ENCODE assay signal across 13 cellular contexts in genomic region chr5:163434410-163434866, GRCh38. TPM values are rescaled to one million over a fixed set of nuclear protein-coding genes. Genes with fewer than 3 reads are reported as not detected.
A peak's percentile ranks its signal among the peaks of the same experiment; 100 is the strongest.
DNase-seq lines count a peak whose midpoint lies in the region; ATAC-seq, FAIRE-seq and TF ChIP-seq lines count a peak whose summit lies in the region.
"Had no signal": no experiment of that assay in that cellular context is flagged by ENCODE, and none has a peak within 500 bp of the region (broad histone marks: within the 10 kb centered on the region; RNA-seq: fewer than 3 reads in every experiment).

No MANE protein-coding gene starts in this region.

- peak overlapping the region; percentile 4; the same call in 1 of the 2 replicates for H3K4me3 ChIP-seq in K562
- H3K4me3 ChIP-seq: BLaER1, SK-N-MC had no signal

- peaks cover 12% of the 10 kb centered on the region for H4K20me1 ChIP-seq in K562 (replicated peaks; ENCODE audit: control insufficient read depth, insufficient read depth, low read length)

- no peaks in the 10 kb centered on the region for H3K9me1 ChIP-seq in K562 (ENCODE audit: control insufficient read depth, insufficient read depth, low read length)

- in situ Hi-C loops in K562 (cut with MboI), result loop anchor here (5.0 kb wide), 1 partner anchor 47 kb away; no protein-coding TSS in a partner anchor

- H3K27me3 ChIP-seq in K562 (ENCODE audit: control insufficient read depth in 2 of 2, insufficient read depth in 2 of 2, low read length in 2 of 2), result no peaks in the 10 kb centered on the region
- H3K27me3 ChIP-seq: BLaER1 had no signal

- H2AFZ ChIP-seq in K562 (ENCODE audit: low read depth, low read length), result peak overlapping the region; percentile 85

- H3K9ac ChIP-seq in K562 (ENCODE audit: insufficient read depth in 1 of 2, low read depth in 2 of 2, low read length in 2 of 2), result peak overlapping the region in 1 of 2 experiments; percentile 77; a peak in 2 of 4 replicates
- H3K9ac ChIP-seq: BLaER1 had no signal

- POLR2A ChIA-PET in K562 (lab: Yijun Ruan, JAX), result interaction anchor here (1.0 kb wide), 1 partner anchor 10 kb away, joined by 4 read pairs; no protein-coding TSS in a partner anchor

- CTCF ChIA-PET in K562 (lab: Yijun Ruan, JAX; ENCODE audit: low intra/inter-chr PET ratio), result no interaction called here

- TF ChIP-seq EP300 in K562 (IDR thresholded peaks at IDR 0.05; ENCODE audit: low read length), result no peak; the same call in 1 of the 2 replicates

- H3K4me2 ChIP-seq in K562 (ENCODE audit: insufficient read depth, low read length), result peak overlapping the region; percentile 77
- H3K4me2 ChIP-seq: BLaER1 had no signal

- no peaks in the 10 kb centered on the region for H3K9me3 ChIP-seq in K562 (replicated peaks; ENCODE audit: control insufficient read depth, insufficient read depth, low read depth, low read length)
- H3K9me3 ChIP-seq: BLaER1 had no signal

- peak; percentile 30 for ATAC-seq in K562
- ATAC-seq in HG02642 (IDR thresholded peaks at IDR 0.05; ENCODE audit: poor library complexity, unreplicated experiment), result no peak

- no TSS peak for BruUV-seq in K562 (replicated peaks; lab: Mats Ljungman, UMichigan)

- H3K4me1 ChIP-seq in K562 (replicated peaks in 1 of 2; ENCODE audit: control insufficient read depth in 2 of 2, insufficient read depth in 2 of 2, low read length in 2 of 2), result peaks cover 3 to 19% of the 10 kb centered on the region in 2 experiments; a peak in 4 of 5 replicates

- H3K27ac ChIP-seq in K562 (ENCODE audit: extremely low read depth, low read depth, low read length) (peak overlapping the region; percentile 76), caudate nucleus (ENCODE audit: low read depth, low read length) (no peak overlapping the region)
- H3K27ac ChIP-seq: BLaER1, SK-N-MC had no signal

- H3K36me3 ChIP-seq in K562 (ENCODE audit: control insufficient read depth, insufficient read depth, low read length), result peaks cover 5% of the 10 kb centered on the region

- peak; percentile 88 for FAIRE-seq in K562 (lab: Jason Lieb, UNC)

- DNase-seq in stimulated activated CD4-positive, alpha-beta T cell treated with anti-CD3 and anti-CD28 coated beads, Interleukin-1b, Interleukin-23, amount 100 ng/mL, for 48 hours, result peak; percentile 20
- DNase-seq in stimulated activated CD4-positive, alpha-beta T cell treated with anti-CD3 and anti-CD28 coated beads, Interleukin-4, amount 100 ng/mL, for 24 hours, result no peak
- peak in 2 of 4 experiments; percentile 38 to 71 for DNase-seq in K562 (ENCODE audit: extremely low read depth in 1 of 4, low spot score in 3 of 4)
- DNase-seq in lung microvascular endothelial cell (ENCODE audit: low read depth in 2 of 2), result peak; percentile 18 to 84
- DNase-seq in caudate nucleus (lab: John Stamatoyannopoulos, UW), result no peak
- DNase-seq in GOT3 (lab: John Stamatoyannopoulos, UW), result no peak
- no peak for DNase-seq in NOMO-1 treated with dmso at 0.1 percent for 144 hours (lab: John Stamatoyannopoulos, UW; ENCODE audit: unreplicated experiment)
- DNase-seq: activated CD8-positive, alpha-beta memory T cell treated with anti-CD3 and anti-CD28 coated beads for 24 hours; aorta had no signal

- TF ChIP-seq CTCF in K562 (IDR thresholded peaks at IDR 0.05 in 2 of 3, conservative IDR thresholded peaks at IDR 0.05 in 1 of 3; ENCODE audit: insufficient read depth in 2 of 3, low read depth in 1 of 3, low read length in 3 of 3), result no peak

- no peak for TF ChIP-seq POLR2A in K562 (conservative IDR thresholded peaks at IDR 0.05)

- WGBS in K562 (ENCODE audit: insufficient coverage, low coverage, missing lambda C conversion rate), result 0% methylated on average over 3 of the region's 3 CpGs

- intact Hi-C loops in K562 (cut with micrococcal nuclease), result no loop called here

- H3K79me2 ChIP-seq in K562 (ENCODE audit: control insufficient read depth, insufficient read depth, low read length), result peaks cover 40% of the 10 kb centered on the region

- 0 out of 4 replicates have a peak, but pooled peaks of 1 of the 2 experiments have one; percentile 9 for TF ChIP-seq RAD21 in K562 (CRISPR knock-in tag; conservative IDR thresholded peaks at IDR 0.05 in 1 of 2, IDR thresholded peaks at IDR 0.05 in 1 of 2)

TF ChIP-seq in K562, 482 proteins besides CTCF, POLR2A, EP300 and RAD21 (continues in another document):
- TF ChIP-seq MTA3 (IDR thresholded peaks at IDR 0.05; ENCODE audit: borderline replicate concordance) (0 out of 2 replicates have a peak, but pooled peaks have one; percentile 76), ZBTB17 (CRISPR knock-in tag; IDR thresholded peaks at IDR 0.05) (0 out of 2 replicates have a peak, but pooled peaks have one; percentile 20), SOX6 (IDR thresholded peaks at IDR 0.05) (peak; percentile 69), ERF (CRISPR knock-in tag; IDR thresholded peaks at IDR 0.05) (0 out of 2 replicates have a peak, but pooled peaks have one; percentile 24), ZKSCAN3 (CRISPR knock-in tag; IDR thresholded peaks at IDR 0.05) (no peak)

RNA-seq across cellular contexts. Expression of gene CCNG1, which starts 3.0 kb away (rescaled TPM):
- 46.7 and 153 TPM in 2 replicates for total RNA-seq in K562 (2011; cell fraction: chromatin; rRNA removed; ENCODE audit: low replicate concordance)
- 21.3 and 35.3 TPM in 2 replicates for total RNA-seq in K562 (2011; cell fraction: nucleolus; rRNA removed)
- 54.8 and 92.8 TPM in 2 replicates for total RNA-seq in K562 (2011; cell fraction: nucleoplasm; rRNA removed)
- total RNA-seq in K562 (2014; rRNA removed) (121 and 122 TPM in 2 replicates), K562 (2014; rRNA removed; fragmentation: Illumina TruSeq; extraction: Trizol) (245 and 271 TPM in 2 replicates), K562 (2015; rRNA removed; fragmentation: Illumina TruSeq; extraction: Trizol) (238 and 259 TPM in 2 replicates), K562 (2021) (180 and 184 TPM in 2 replicates), lung microvascular endothelial cell (202 and 316 TPM in 2 replicates)
- polyA plus RNA-seq in K562 (2011; rRNA removed) (293 and 356 TPM in 2 replicates), K562 (2014; fragmentation: Illumina TruSeq; extraction: Trizol) (184 and 217 TPM in 2 replicates), K562 (2014; fragmentation: Nextera tagmentation; extraction: Ambion mirVana) (100 to 1,000 TPM; 254 to 290 TPM), K562 (2014; rRNA removed) (101 and 121 TPM in 2 replicates)
- polyA plus RNA-seq in K562 (2011; cell fraction: cytosol; rRNA removed), result 37.8 and 116 TPM in 2 replicates
- 94.3 and 254 TPM in 2 replicates for polyA plus RNA-seq in K562 (2011; cell fraction: nucleus; rRNA removed)
- polyA plus RNA-seq in K562 (2012), result 171 and 344 TPM in 2 replicates
- polyA minus RNA-seq in K562 (2011; rRNA and poly(A)+ RNA removed), result 286 and 479 TPM in 2 replicates
- polyA minus RNA-seq in K562 (2011; cell fraction: cytosol; rRNA and poly(A)+ RNA removed), result 124 and 144 TPM in 2 replicates
- 29.1 and 78.5 TPM in 2 replicates for polyA minus RNA-seq in K562 (2011; cell fraction: nucleus; rRNA and poly(A)+ RNA removed)

RNA-seq across cellular contexts. Expression of gene NUDCD2, which starts 25.5 kb away (rescaled TPM):
- total RNA-seq in K562 (2011; cell fraction: chromatin; rRNA removed; ENCODE audit: low replicate concordance), result 18.1 and 50.6 TPM in 2 replicates
- total RNA-seq in K562 (2011; cell fraction: nucleolus; rRNA removed), result 20.3 and 22.2 TPM in 2 replicates
- 44.2 and 69.5 TPM in 2 replicates for total RNA-seq in K562 (2011; cell fraction: nucleoplasm; rRNA removed)
- 25.9 and 43.5 TPM in 2 replicates for total RNA-seq in K562 (2014; rRNA removed)
- total RNA-seq in K562 (2014; rRNA removed; fragmentation: Illumina TruSeq; extraction: Trizol), result 35.5 and 37.3 TPM in 2 replicates
- total RNA-seq in K562 (2015; rRNA removed; fragmentation: Illumina TruSeq; extraction: Trizol), result 52.0 and 52.3 TPM in 2 replicates
- total RNA-seq in K562 (2021), result 64.9 and 76.9 TPM in 2 replicates
- polyA plus RNA-seq in K562 (2011; rRNA removed), result 44.1 and 51.8 TPM in 2 replicates
- 5.7 and 14.6 TPM in 2 replicates for polyA plus RNA-seq in K562 (2011; cell fraction: cytosol; rRNA removed)
- 17.8 and 23.6 TPM in 2 replicates for polyA plus RNA-seq in K562 (2011; cell fraction: nucleus; rRNA removed)
- 34.9 and 46.6 TPM in 2 replicates for polyA plus RNA-seq in K562 (2012)
- 32.5 and 50.4 TPM in 2 replicates for polyA plus RNA-seq in K562 (2014; fragmentation: Illumina TruSeq; extraction: Trizol)
- 10 to 100 TPM; 14.6 to 22.5 TPM for polyA plus RNA-seq in K562 (2014; fragmentation: Nextera tagmentation; extraction: Ambion mirVana)
- polyA plus RNA-seq in K562 (2014; rRNA removed), result 29.1 and 38.4 TPM in 2 replicates
- polyA minus RNA-seq in K562 (2011; rRNA and poly(A)+ RNA removed), result 22.7 and 29.5 TPM in 2 replicates
- 8.8 and 13.9 TPM in 2 replicates for polyA minus RNA-seq in K562 (2011; cell fraction: cytosol; rRNA and poly(A)+ RNA removed)
- 19.5 and 47.7 TPM in 2 replicates for polyA minus RNA-seq in K562 (2011; cell fraction: nucleus; rRNA and poly(A)+ RNA removed)
- total RNA-seq in lung microvascular endothelial cell, result 3.9 and 4.2 TPM in 2 replicates

RNA-seq across cellular contexts. Expression of gene HMMR, which starts 26.0 kb away (rescaled TPM):
- total RNA-seq in K562 (2011; cell fraction: chromatin; rRNA removed; ENCODE audit: low replicate concordance), result 19.9 and 66.6 TPM in 2 replicates
- 9.0 and 11.3 TPM in 2 replicates for total RNA-seq in K562 (2011; cell fraction: nucleolus; rRNA removed)
- 24.3 and 29.8 TPM in 2 replicates for total RNA-seq in K562 (2011; cell fraction: nucleoplasm; rRNA removed)
- total RNA-seq in K562 (2014; rRNA removed) (69.9 and 90.8 TPM in 2 replicates), K562 (2014; rRNA removed; fragmentation: Illumina TruSeq; extraction: Trizol) (133 and 155 TPM in 2 replicates), K562 (2015; rRNA removed; fragmentation: Illumina TruSeq; extraction: Trizol) (102 and 107 TPM in 2 replicates), K562 (2021) (73.8 and 74.9 TPM in 2 replicates), lung microvascular endothelial cell (3.2 and 14.6 TPM in 2 replicates)
- polyA plus RNA-seq in K562 (2011; rRNA removed) (54.0 and 90.8 TPM in 2 replicates), K562 (2014; fragmentation: Illumina TruSeq; extraction: Trizol) (90.0 and 123 TPM in 2 replicates), K562 (2014; fragmentation: Nextera tagmentation; extraction: Ambion mirVana) (10 to 100 TPM; 81.7 to 86.0 TPM), K562 (2014; rRNA removed) (71.5 and 81.0 TPM in 2 replicates)
- polyA plus RNA-seq in K562 (2011; cell fraction: cytosol; rRNA removed), result 8.2 and 22.0 TPM in 2 replicates
- 13.8 and 18.3 TPM in 2 replicates for polyA plus RNA-seq in K562 (2011; cell fraction: nucleus; rRNA removed)
- polyA plus RNA-seq in K562 (2012), result 63.8 and 71.3 TPM in 2 replicates
- 83.0 and 83.6 TPM in 2 replicates for polyA minus RNA-seq in K562 (2011; rRNA and poly(A)+ RNA removed)
- polyA minus RNA-seq in K562 (2011; cell fraction: cytosol; rRNA and poly(A)+ RNA removed), result 30.4 and 37.2 TPM in 2 replicates
- 14.5 and 29.0 TPM in 2 replicates for polyA minus RNA-seq in K562 (2011; cell fraction: nucleus; rRNA and poly(A)+ RNA removed)
- polyA plus RNA-seq: IgD-negative memory B cell had no signal

Comparison
In these comparisons a context has a peak if more than half of its experiments do, and no peak if none do; other contexts are left out.
1. DNase-seq: peak in stimulated activated CD4-positive, alpha-beta T cell treated with anti-CD3 and anti-CD28 coated beads, Interleukin-1b, Interleukin-23, amount 100 ng/mL, for 48 hours (single experiment) and lung microvascular endothelial cell (2 of 2); none in stimulated activated CD4-positive, alpha-beta T cell treated with anti-CD3 and anti-CD28 coated beads, Interleukin-4, amount 100 ng/mL, for 24 hours (single experiment), caudate nucleus (0 of 61), GOT3 (single experiment) and NOMO-1 treated with dmso at 0.1 percent for 144 hours (single experiment).